13 cellular contexts compared by ENCODE assay signal in genomic region chr5:177598477-177598876, GRCh38. TPM values are rescaled to one million over a fixed set of nuclear protein-coding genes. Genes with fewer than 3 reads are reported as not detected.
DNase-seq lines count a peak whose midpoint lies in the region; ATAC-seq, FAIRE-seq and TF ChIP-seq lines count a peak whose summit lies in the region.
"Had no signal": no experiment of that assay in that cellular context is flagged by ENCODE, and none has a peak within 500 bp of the region (broad histone marks: within the 10 kb centered on the region; RNA-seq: fewer than 3 reads in every experiment).

No MANE protein-coding gene starts in this region.

- H3K4me1 ChIP-seq in upper lobe of right lung, result peaks cover 10% of the 10 kb centered on the region
- no peaks in the 10 kb centered on the region for H3K4me1 ChIP-seq in small intestine (ENCODE audit: control insufficient read depth in 2 of 2, insufficient read depth in 1 of 2, low read depth in 1 of 2, low read length in 1 of 2)

- POLR2A ChIA-PET in activated CD4-positive, alpha-beta T cell treated with anti-CD3 and anti-CD28 coated beads, Interleukin-2, amount 10 ng/mL, durations not matched to agents 7 days and 5 days (lab: Charles Lee), result no interaction called here

- H3K4me3 ChIP-seq in bronchial epithelial cell (ENCODE audit: low read depth, low read length) (no peak overlapping the region), MG63 (no peak overlapping the region), upper lobe of right lung (no peak overlapping the region), small intestine (ENCODE audit: low read depth in 1 of 2, low read length in 2 of 2) (no peak overlapping the region)

- H3K36me3 ChIP-seq in bronchial epithelial cell (ENCODE audit: control insufficient read depth, insufficient read depth, low read length), result peaks cover 29% of the 10 kb centered on the region
- peaks cover 35% of the 10 kb centered on the region for H3K36me3 ChIP-seq in MG63
- peaks cover 35% of the 10 kb centered on the region for H3K36me3 ChIP-seq in upper lobe of right lung
- peaks cover 6 to 17% of the 10 kb centered on the region in 2 donors for H3K36me3 ChIP-seq in small intestine (ENCODE audit: control insufficient read depth in 2 of 2, insufficient read depth in 2 of 2, low read length in 2 of 2)

- intact Hi-C loops in upper lobe of right lung (cut with DNase I), result no loop called here

- no peaks in the 10 kb centered on the region for H3K9me3 Mint-ChIP-seq in activated CD4-positive, alpha-beta T cell treated with anti-CD3 and anti-CD28 coated beads, Interleukin-2, amount 10 ng/mL, durations not matched to agents 7 days and 5 days

- H3K4me3 Mint-ChIP-seq in activated CD4-positive, alpha-beta T cell treated with anti-CD3 and anti-CD28 coated beads, Interleukin-2, amount 10 ng/mL, durations not matched to agents 7 days and 5 days, result peak overlapping the region; percentile 74

- no peak for DNase-seq in activated CD4-positive, alpha-beta T cell treated with anti-CD3 and anti-CD28 coated beads, Interleukin-2, amount 10 ng/mL, durations not matched to agents 7 days and 5 days
- DNase-seq in activated CD4-positive, alpha-beta T cell treated with anti-CD3 and anti-CD28 coated beads, Interleukin-2, amount 50 U/mL, for 48 hours, result no peak
- DNase-seq in bronchial epithelial cell (ENCODE audit: low read depth), result peak; percentile 16
- DNase-seq in putamen (ENCODE audit: low spot score), result peak; percentile 21
- DNase-seq in MG63, result no peak
- no peak for DNase-seq in upper lobe of right lung
- DNase-seq in small intestine, result no peak
- DNase-seq: anterior cingulate cortex, DMS79, NCI-H1436 treated with DMSO at 0.1 percent for 48 hours, NCI-H526 had no signal

- no peaks in the 10 kb centered on the region for H3K27me3 Mint-ChIP-seq in activated CD4-positive, alpha-beta T cell treated with anti-CD3 and anti-CD28 coated beads, Interleukin-2, amount 10 ng/mL, durations not matched to agents 7 days and 5 days

- 13 to 34% (median 19%) methylated on average over 5 of the region's 5 CpGs for WGBS in small intestine, 3 donors

- H3K27ac Mint-ChIP-seq in activated CD4-positive, alpha-beta T cell treated with anti-CD3 and anti-CD28 coated beads, Interleukin-2, amount 10 ng/mL, durations not matched to agents 7 days and 5 days, result peak overlapping the region; percentile 52

- H3K27me3 ChIP-seq in bronchial epithelial cell (ENCODE audit: control insufficient read depth, insufficient read depth, low read length) (no peaks in the 10 kb centered on the region), MG63 (no peaks in the 10 kb centered on the region), upper lobe of right lung (no peaks in the 10 kb centered on the region), small intestine (ENCODE audit: control insufficient read depth in 2 of 2, insufficient read depth in 2 of 2, low read length in 2 of 2) (no peaks in the 10 kb centered on the region)
- H3K27me3 ChIP-seq: SJCRH30 had no signal

- FAIRE-seq in bronchial epithelial cell (lab: Jason Lieb, UNC) (no peak), small intestine (lab: Jason Lieb, UNC) (no peak)

- no peaks in the 10 kb centered on the region for H3K9me3 ChIP-seq in MG63
- no peaks in the 10 kb centered on the region for H3K9me3 ChIP-seq in upper lobe of right lung
- no peaks in the 10 kb centered on the region for H3K9me3 ChIP-seq in small intestine (ENCODE audit: control insufficient read depth, low read depth)
- H3K9me3 ChIP-seq: SJCRH30 had no signal

- CTCF ChIA-PET in activated CD4-positive, alpha-beta T cell treated with anti-CD3 and anti-CD28 coated beads, Interleukin-2, amount 10 ng/mL, durations not matched to agents 7 days and 5 days (lab: Charles Lee), result interaction anchor here (0.6 to 1.6 kb wide), 2 partner anchors 144 to 1284 kb away, joined by 3 to 4 read pairs; no protein-coding TSS in a partner anchor

- H3K27ac ChIP-seq in upper lobe of right lung (no peak overlapping the region), small intestine (ENCODE audit: low read depth in 1 of 2, low read length in 1 of 2) (no peak overlapping the region)
- H3K27ac ChIP-seq: SJCRH30 had no signal

- TF ChIP-seq CTCF in bronchial epithelial cell (IDR thresholded peaks at IDR 0.05; ENCODE audit: insufficient read depth, low read length, severe bottlenecking) (no peak), upper lobe of right lung (IDR thresholded peaks at IDR 0.05) (no peak)

- H3K4me1 Mint-ChIP-seq in activated CD4-positive, alpha-beta T cell treated with anti-CD3 and anti-CD28 coated beads, Interleukin-2, amount 10 ng/mL, durations not matched to agents 7 days and 5 days, result peaks cover 35% of the 10 kb centered on the region

- H3K36me3 Mint-ChIP-seq in activated CD4-positive, alpha-beta T cell treated with anti-CD3 and anti-CD28 coated beads, Interleukin-2, amount 10 ng/mL, durations not matched to agents 7 days and 5 days (ENCODE audit: low read depth), result peaks cover 32% of the 10 kb centered on the region

- no peak for ATAC-seq in upper lobe of right lung

TF ChIP-seq in PFSK-1, 5 proteins besides CTCF, POLR2A, EP300 and RAD21:
- TF ChIP-seq REST (IDR thresholded peaks at IDR 0.05; ENCODE audit: insufficient read depth in 1 of 2, low read depth in 2 of 2, low read length in 2 of 2), result no peak
- TF ChIP-seq FOXP2 (optimal IDR thresholded peaks at IDR 0.05; ENCODE audit: borderline replicate concordance, extremely low read depth, extremely low read length, insufficient read depth), result peak; percentile 21

RNA-seq across cellular contexts. Expression of gene B4GALT7, which starts 1.5 kb away (rescaled TPM):
- 10 to 100 TPM; 20.3 to 20.5 TPM for total RNA-seq in activated CD4-positive, alpha-beta T cell treated with anti-CD3 and anti-CD28 coated beads, Interleukin-2, amount 10 ng/mL, durations not matched to agents 7 days and 5 days
- polyA plus RNA-seq in PFSK-1 (2012; ENCODE audit: insufficient read length, low read depth), result 38.0 TPM
- total RNA-seq in bronchial epithelial cell (35.8 and 36.9 TPM in 2 replicates), upper lobe of right lung (23.2 TPM)
- total RNA-seq in MG63 (2014; rRNA removed; shearing (Covaris generic); ENCODE audit: low replicate concordance), result 21.7 and 46.5 TPM in 2 replicates
- 10 to 100 TPM; 10.5 to 29.0 (median 22.7) TPM for polyA plus RNA-seq in small intestine

RNA-seq across cellular contexts. Expression of gene TMED9, which starts 6.5 kb away (rescaled TPM):
- total RNA-seq in activated CD4-positive, alpha-beta T cell treated with anti-CD3 and anti-CD28 coated beads, Interleukin-2, amount 10 ng/mL, durations not matched to agents 7 days and 5 days, result 100 to 1,000 TPM in 1 of 2 experiments, 10 to 100 TPM in 1; 94.0 to 105 TPM
- polyA plus RNA-seq in PFSK-1 (2012; ENCODE audit: insufficient read length, low read depth), result 162 TPM
- total RNA-seq in bronchial epithelial cell, result 184 and 203 TPM in 2 replicates
- 310 and 483 TPM in 2 replicates for total RNA-seq in MG63 (2014; rRNA removed; shearing (Covaris generic); ENCODE audit: low replicate concordance)
- total RNA-seq in upper lobe of right lung, result 133 TPM
- polyA plus RNA-seq in small intestine, result 100 to 1,000 TPM in 1 of 3 donors, 10 to 100 TPM in 2; 34.9 to 183 (median 44.6) TPM

RNA-seq across cellular contexts. Expression of gene FAM193B, which starts 44.1 kb away (rescaled TPM):
- total RNA-seq in activated CD4-positive, alpha-beta T cell treated with anti-CD3 and anti-CD28 coated beads, Interleukin-2, amount 10 ng/mL, durations not matched to agents 7 days and 5 days, result 100 to 1,000 TPM; 102 to 120 TPM
- polyA plus RNA-seq in PFSK-1 (2012; ENCODE audit: insufficient read length, low read depth), result 69.2 TPM
- total RNA-seq in bronchial epithelial cell, result 14.0 and 17.2 TPM in 2 replicates
- 17.5 and 22.3 TPM in 2 replicates for total RNA-seq in MG63 (2014; rRNA removed; shearing (Covaris generic); ENCODE audit: low replicate concordance)
- 76.3 TPM for total RNA-seq in upper lobe of right lung
- 100 to 1,000 TPM in 2 of 3 donors, 10 to 100 TPM in 1; 68.7 to 336 (median 239) TPM for polyA plus RNA-seq in small intestine

Comparison
In these comparisons a context has a peak if more than half of its experiments do, and no peak if none do; other contexts are left out.
1. DNase-seq: peak in bronchial epithelial cell (single experiment) and putamen (single experiment); none in activated CD4-positive, alpha-beta T cell treated with anti-CD3 and anti-CD28 coated beads, Interleukin-2, amount 10 ng/mL, durations not matched to agents 7 days and 5 days (single experiment), activated CD4-positive, alpha-beta T cell treated with anti-CD3 and anti-CD28 coated beads, Interleukin-2, amount 50 U/mL, for 48 hours (0 of 2), MG63 (single experiment), upper lobe of right lung (single experiment) and small intestine (single experiment).